Comparison of ENCODE assay signal across 10 cellular contexts in the genomic region with DNA sequence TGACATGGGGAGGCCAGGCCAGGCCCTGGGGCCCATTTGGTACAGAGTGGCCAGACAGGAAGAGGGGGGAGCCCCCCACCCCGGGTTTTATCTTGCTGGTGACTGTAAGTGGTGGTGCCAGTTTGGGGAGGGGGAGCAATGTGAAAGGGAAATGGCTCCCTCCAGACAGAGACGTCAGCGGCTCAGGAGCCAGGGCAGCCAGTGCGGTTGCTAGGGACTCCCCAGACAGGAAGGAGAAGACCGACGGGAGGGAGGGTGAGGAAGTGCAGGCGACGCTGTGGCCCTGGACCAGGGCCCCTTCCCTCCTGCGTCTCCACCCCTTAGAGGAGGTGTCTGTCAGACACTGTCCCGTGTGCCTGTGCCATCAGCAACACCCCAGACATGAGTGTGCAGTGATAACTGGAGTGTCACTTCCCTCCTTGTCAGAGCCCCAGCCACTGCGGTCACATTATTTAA. TPM values are rescaled to one million over a fixed set of nuclear protein-coding genes. Genes with fewer than 3 reads are reported as not detected.
DNase-seq lines count a peak whose midpoint lies in the region; ATAC-seq, FAIRE-seq and TF ChIP-seq lines count a peak whose summit lies in the region.
"Had no signal": no experiment of that assay in that cellular context is flagged by ENCODE, and none has a peak within 500 bp of the region (broad histone marks: within the 10 kb centered on the region; RNA-seq: fewer than 3 reads in every experiment).

No MANE protein-coding gene starts in this region.

- no peak overlapping the region for H3K9ac ChIP-seq in GM12878 (ENCODE audit: control insufficient read depth, insufficient read depth, low read length)

- CTCF ChIA-PET in GM12878 (lab: Yijun Ruan, JAX): interaction anchor here (3.2 to 3.6 kb wide), 2 partner anchors 16 to 57 kb away, joined by 13 to 16 read pairs; no protein-coding TSS in a partner anchor

- no peaks in the 10 kb centered on the region for H3K36me3 ChIP-seq in GM12878 (ENCODE audit: control insufficient read depth in 2 of 2, insufficient read depth in 2 of 2, low read length in 1 of 2)

- ATAC-seq in GM18909 (IDR thresholded peaks at IDR 0.05; ENCODE audit: poor library complexity, unreplicated experiment): peak; percentile 89
- peak; percentile 76 for ATAC-seq in HG03097 (IDR thresholded peaks at IDR 0.05; ENCODE audit: low FRiP score, unreplicated experiment)
- ATAC-seq in GM12878: peak; percentile 97

- peaks cover 13% of the 10 kb centered on the region for H3K4me1 ChIP-seq in GM12878 (ENCODE audit: control insufficient read depth, insufficient read depth, low read length)

- POLR2A ChIA-PET in GM12878 (lab: Charles Lee): no interaction called here

- peak overlapping the region; percentile 59 for H3K4me2 ChIP-seq in GM12878 (ENCODE audit: control insufficient read depth, insufficient read depth)

- SMC1A ChIA-PET in GM12878 (lab: Charles Lee; ENCODE audit: uncharacterized antibody, unreplicated experiment): interaction anchor here (0.7 to 1.3 kb wide), 2 partner anchors 44 to 58 kb away, joined by 3 read pairs; no protein-coding TSS in a partner anchor

- RAD21 ChIA-PET in GM12878 (lab: Charles Lee; ENCODE audit: unreplicated experiment): no interaction called here

- H2AFZ ChIP-seq in GM12878 (ENCODE audit: control insufficient read depth, low read depth, low read length): peak overlapping the region; percentile 80

- no peak overlapping the region for H3K27ac ChIP-seq in GM12878 (ENCODE audit: control insufficient read depth, insufficient read depth)

- no peak overlapping the region for H3K4me3 ChIP-seq in GM12878

- no peaks in the 10 kb centered on the region for H4K20me1 ChIP-seq in GM12878 (ENCODE audit: control insufficient read depth, insufficient read depth)

- intact Hi-C loops in GM12878 (cut with micrococcal nuclease; ENCODE audit: unreplicated experiment): no loop called here

- 9% methylated on average over 11 of the region's 11 CpGs for WGBS in GM12878 (ENCODE audit: insufficient coverage, insufficient replicate concordance, low lambda C conversion rate, missing lambda C conversion rate)

- no peaks in the 10 kb centered on the region for H3K79me2 ChIP-seq in GM12878 (ENCODE audit: control insufficient read depth, insufficient read depth, low read length)

- TF ChIP-seq EP300 in GM12878 (IDR thresholded peaks at IDR 0.05; ENCODE audit: borderline replicate concordance in 1 of 2, control insufficient read depth in 1 of 2, low read depth in 2 of 2, low read length in 2 of 2): no peak

- DNase-seq in T-helper 2 cell (peak; percentile 44 to 92 (median 56)), GM12878 (ENCODE audit: low read depth, low spot score) (peak; percentile 47), lung microvascular endothelial cell (ENCODE audit: low read depth in 2 of 2) (peak; percentile 42 to 79), NCI-H2029 (lab: John Stamatoyannopoulos, UW) (no peak), NCI-H748 (lab: John Stamatoyannopoulos, UW; ENCODE audit: unreplicated experiment) (no peak)
- peak; percentile 58 for DNase-seq in stimulated activated CD8-positive, alpha-beta memory T cell treated with anti-CD3 and anti-CD28 coated beads, Interleukin-4, amount 100 ng/mL, for 48 hours

- no peak for TF ChIP-seq RAD21 in GM12878 (IDR thresholded peaks at IDR 0.05; ENCODE audit: insufficient read depth, low read depth, low read length)

- no peaks in the 10 kb centered on the region for H3K9me3 ChIP-seq in GM12878 (replicated peaks; ENCODE audit: control insufficient read depth, insufficient read depth, low read length)

- BruUV-seq in GM12878 (replicated peaks; lab: Mats Ljungman, UMichigan): no TSS peak

- H3K27me3 ChIP-seq in GM12878 (replicated peaks in 1 of 2; ENCODE audit: control insufficient read depth in 2 of 2, insufficient read depth in 2 of 2, low read length in 1 of 2): no peaks in the 10 kb centered on the region; a peak in 1 of 4 replicates

- in situ Hi-C loops in GM12878 (cut with MboI): no loop called here

- no peak for TF ChIP-seq CTCF in GM12878 (IDR thresholded peaks at IDR 0.05 in 2 of 3, conservative IDR thresholded peaks at IDR 0.05 in 1 of 3; ENCODE audit: control insufficient read depth in 2 of 3, extremely low read depth in 1 of 3, insufficient read depth in 1 of 3, low read depth in 3 of 3, low read length in 3 of 3)

- peak; percentile 83 for FAIRE-seq in GM12878 (lab: Jason Lieb, UNC)
- FAIRE-seq: islet of Langerhans had no signal

- 0 out of 2 replicates have a peak, but pooled peaks have one; percentile 36 for TF ChIP-seq POLR2A in GM12878 (IDR thresholded peaks at IDR 0.05; ENCODE audit: low read depth, low read length)

TF ChIP-seq in GM12878, 131 proteins besides CTCF, POLR2A, EP300 and RAD21 (continues in another document):
- TF ChIP-seq SPI1 (IDR thresholded peaks at IDR 0.05; ENCODE audit: borderline replicate concordance, insufficient read depth, low read depth, low read length) (peak; percentile 80), KLF5 (IDR thresholded peaks at IDR 0.05; ENCODE audit: partially characterized antibody) (no peak), IKZF2 (IDR thresholded peaks at IDR 0.05) (peak; percentile 30 to 43), RBBP5 (conservative IDR thresholded peaks at IDR 0.05) (no peak), NBN (IDR thresholded peaks at IDR 0.05) (peak; percentile 27; the same call in 1 of the 2 replicates)
- TF ChIP-seq, protein P1, sequence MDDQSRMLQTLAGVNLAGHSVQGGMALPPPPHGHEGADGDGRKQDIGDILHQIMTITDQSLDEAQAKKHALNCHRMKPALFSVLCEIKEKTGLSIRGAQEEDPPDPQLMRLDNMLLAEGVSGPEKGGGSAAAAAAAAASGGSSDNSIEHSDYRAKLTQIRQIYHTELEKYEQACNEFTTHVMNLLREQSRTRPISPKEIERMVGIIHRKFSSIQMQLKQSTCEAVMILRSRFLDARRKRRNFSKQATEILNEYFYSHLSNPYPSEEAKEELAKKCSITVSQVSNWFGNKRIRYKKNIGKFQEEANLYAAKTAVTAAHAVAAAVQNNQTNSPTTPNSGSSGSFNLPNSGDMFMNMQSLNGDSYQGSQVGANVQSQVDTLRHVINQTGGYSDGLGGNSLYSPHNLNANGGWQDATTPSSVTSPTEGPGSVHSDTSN (IDR thresholded peaks at IDR 0.05; ENCODE audit: insufficient replicate concordance, low read depth, low read length): peak; percentile 56

RNA-seq across cellular contexts. Expression of a gene that starts 7.0 kb away (rescaled TPM):
- total RNA-seq in GM12878 (2013; cell fraction: nucleolus; rRNA removed): 1.0 and 1.9 TPM in 2 replicates
- total RNA-seq in GM12878 (2014; rRNA removed) (0.40 and 0.49 TPM in 2 replicates), GM12878 (2014; rRNA removed; fragmentation: Illumina TruSeq; extraction: Trizol) (0.54 and 0.78 TPM in 2 replicates), GM12878 (2021) (2.3 and 2.4 TPM in 2 replicates), lung microvascular endothelial cell (11.6 and 15.3 TPM in 2 replicates)
- 0.72 TPM for polyA plus RNA-seq in GM12878 (2011; ENCODE audit: low read depth)
- polyA plus RNA-seq in GM12878 (2011; rRNA removed) (0.29 and 0.67 TPM in 2 replicates), GM12878 (2014; fragmentation: Illumina TruSeq; extraction: Trizol) (0.98 and 1.2 TPM in 2 replicates), GM12878 (2014; fragmentation: Nextera tagmentation; extraction: Ambion mirVana) (under 1 TPM; 0.06 to 0.35 TPM), GM12878 (2014; rRNA removed) (1.7 and 1.9 TPM in 2 replicates), GM12878 (2016; fragmentation: Nextera tagmentation; extraction: Ambion mirVana) (under 1 TPM; 0.45 to 0.52 TPM)
- polyA plus RNA-seq in GM12878 (2011; cell fraction: cytosol; rRNA removed): 0.67 and 0.70 TPM in 2 replicates
- polyA plus RNA-seq in GM12878 (2011; cell fraction: nucleus; rRNA removed): 3.3 and 3.8 TPM in 2 replicates
- 1.6 and 1.8 TPM in 2 replicates for polyA plus RNA-seq in GM12878 (2012)
- 0.29 and 1.5 TPM in 2 replicates for polyA minus RNA-seq in GM12878 (2011; rRNA and poly(A)+ RNA removed)
- polyA minus RNA-seq in GM12878 (2011; cell fraction: cytosol; rRNA and poly(A)+ RNA removed): not detected in 2 replicates
- 0.36 and 1.4 TPM in 2 replicates for polyA minus RNA-seq in GM12878 (2011; cell fraction: nucleus; rRNA and poly(A)+ RNA removed)

RNA-seq across cellular contexts. Expression of a gene that starts 44.5 kb away (rescaled TPM):
- total RNA-seq in GM12878 (2013; cell fraction: nucleolus; rRNA removed): 59.6 and 65.0 TPM in 2 replicates
- total RNA-seq in GM12878 (2014; rRNA removed): 7.4 and 11.1 TPM in 2 replicates
- total RNA-seq in GM12878 (2014; rRNA removed; fragmentation: Illumina TruSeq; extraction: Trizol): 9.1 and 9.4 TPM in 2 replicates
- total RNA-seq in GM12878 (2021): 17.2 and 17.8 TPM in 2 replicates
- polyA plus RNA-seq in GM12878 (2011; ENCODE audit: low read depth): 6.4 TPM
- 25.6 and 29.7 TPM in 2 replicates for polyA plus RNA-seq in GM12878 (2011; rRNA removed)
- 22.6 and 24.1 TPM in 2 replicates for polyA plus RNA-seq in GM12878 (2011; cell fraction: cytosol; rRNA removed)
- 64.3 and 69.8 TPM in 2 replicates for polyA plus RNA-seq in GM12878 (2011; cell fraction: nucleus; rRNA removed)
- 7.9 and 8.7 TPM in 2 replicates for polyA plus RNA-seq in GM12878 (2012)
- 18.4 and 19.4 TPM in 2 replicates for polyA plus RNA-seq in GM12878 (2014; fragmentation: Illumina TruSeq; extraction: Trizol)
- polyA plus RNA-seq in GM12878 (2014; fragmentation: Nextera tagmentation; extraction: Ambion mirVana): 1 to 10 TPM; 1.7 to 2.8 TPM
- 13.9 and 17.6 TPM in 2 replicates for polyA plus RNA-seq in GM12878 (2014; rRNA removed)
- polyA plus RNA-seq in GM12878 (2016; fragmentation: Nextera tagmentation; extraction: Ambion mirVana): 10 to 100 TPM; 11.8 to 12.8 TPM
- 19.4 and 29.2 TPM in 2 replicates for polyA minus RNA-seq in GM12878 (2011; rRNA and poly(A)+ RNA removed)
- 4.3 and 5.3 TPM in 2 replicates for polyA minus RNA-seq in GM12878 (2011; cell fraction: cytosol; rRNA and poly(A)+ RNA removed)
- 16.1 and 28.8 TPM in 2 replicates for polyA minus RNA-seq in GM12878 (2011; cell fraction: nucleus; rRNA and poly(A)+ RNA removed)
- 4.1 and 4.4 TPM in 2 replicates for total RNA-seq in lung microvascular endothelial cell

RNA-seq across cellular contexts. Expression of a gene that starts 58.0 kb away (rescaled TPM):
- total RNA-seq in GM12878 (2013; cell fraction: nucleolus; rRNA removed): not detected in 2 replicates
- not detected in 2 replicates for total RNA-seq in GM12878 (2014; rRNA removed)
- total RNA-seq in GM12878 (2014; rRNA removed; fragmentation: Illumina TruSeq; extraction: Trizol): not detected in 2 replicates
- total RNA-seq in GM12878 (2021): not detected in 2 replicates
- not detected for polyA plus RNA-seq in GM12878 (2011; ENCODE audit: low read depth)
- polyA plus RNA-seq in GM12878 (2011; rRNA removed): not detected in 2 replicates
- not detected in 2 replicates for polyA plus RNA-seq in GM12878 (2011; cell fraction: cytosol; rRNA removed)
- polyA plus RNA-seq in GM12878 (2011; cell fraction: nucleus; rRNA removed): not detected in 2 replicates
- not detected in 2 replicates for polyA plus RNA-seq in GM12878 (2012)
- polyA plus RNA-seq in GM12878 (2014; fragmentation: Illumina TruSeq; extraction: Trizol): not detected in 2 replicates
- not detected for polyA plus RNA-seq in GM12878 (2014; fragmentation: Nextera tagmentation; extraction: Ambion mirVana)
- not detected in 2 replicates for polyA plus RNA-seq in GM12878 (2014; rRNA removed)
- polyA plus RNA-seq in GM12878 (2016; fragmentation: Nextera tagmentation; extraction: Ambion mirVana): not detected
- not detected in 2 replicates for polyA minus RNA-seq in GM12878 (2011; rRNA and poly(A)+ RNA removed)
- not detected in 2 replicates for polyA minus RNA-seq in GM12878 (2011; cell fraction: cytosol; rRNA and poly(A)+ RNA removed)
- polyA minus RNA-seq in GM12878 (2011; cell fraction: nucleus; rRNA and poly(A)+ RNA removed): not detected in 2 replicates
- total RNA-seq in lung microvascular endothelial cell: not detected in 2 replicates
- total RNA-seq: M059J had no signal

Comparison
In these comparisons a context has a peak if more than half of its experiments do, and no peak if none do; other contexts are left out.
1. DNase-seq: peak in T-helper 2 cell (5 of 5), GM12878 (single experiment), lung microvascular endothelial cell (2 of 2) and stimulated activated CD8-positive, alpha-beta memory T cell treated with anti-CD3 and anti-CD28 coated beads, Interleukin-4, amount 100 ng/mL, for 48 hours (single experiment); none in NCI-H2029 (single experiment) and NCI-H748 (single experiment).
2. Peak in every context shown above with its lines, with median percentiles within 50 percentile points of each other: ATAC-seq.